In genomic region chr2:215388002-215388728, GRCh38 we compare ENCODE assay signal across 26 cellular contexts.
"Had no signal": no experiment of that assay in that cellular context is flagged by ENCODE, and none has a peak within 500 bp of the region (broad histone marks: within the 10 kb centered on the region; RNA-seq: fewer than 3 reads in every experiment).

No MANE protein-coding gene starts in this region.

- H3K36me3 ChIP-seq: breast epithelium had no signal

- H3K9me3 ChIP-seq: ascending aorta, breast epithelium, lower lobe of right lung, tibial nerve had no signal

- H3K4me3 Mint-ChIP-seq: activated naive CD4-positive, alpha-beta T cell treated with anti-CD3 and anti-CD28 coated beads, Interleukin-2, amount 50 U/mL, for 24 hours; activated T-cell treated with anti-CD3 and anti-CD28 coated beads, Interleukin-2, amount 50 U/mL, for 72 hours; dendritic cell treated with granulocyte-macrophage colony-stimulating factor and Interleukin-4, amounts not matched to agents 40 ng/mL and 50 ng/mL, for 4 days; natural killer cell; T-helper 17 cell had no signal

- FAIRE-seq: urothelium cell line had no signal

- H3K27me3 Mint-ChIP-seq: activated naive CD4-positive, alpha-beta T cell treated with anti-CD3 and anti-CD28 coated beads, Interleukin-2, amount 50 U/mL, for 24 hours had no signal

- H3K4me1 ChIP-seq: ascending aorta, breast epithelium, lower lobe of right lung, tibial nerve had no signal

- H3K36me3 Mint-ChIP-seq: activated naive CD4-positive, alpha-beta T cell treated with anti-CD3 and anti-CD28 coated beads, Interleukin-2, amount 50 U/mL, for 24 hours; natural killer cell had no signal

- H3K27me3 ChIP-seq: ascending aorta, breast epithelium, tibial nerve had no signal

- DNase-seq: activated CD4-positive, alpha-beta T cell treated with anti-CD3 and anti-CD28 coated beads for 1 hour; activated CD8-positive, alpha-beta memory T cell treated with anti-CD3 and anti-CD28 coated beads for 24 hours; activated CD8-positive, alpha-beta memory T cell treated with anti-CD3 and anti-CD28 coated beads, Interleukin-2, amount 50 U/mL, for 48 hours; activated effector memory CD4-positive, alpha-beta T cell treated with anti-CD3 and anti-CD28 coated beads, Interleukin-2, amount 50 U/mL, for 16 hours; activated T-cell treated with anti-CD3 and anti-CD28 coated beads, Interleukin-2, amount 50 U/mL, for 72 hours; effector memory CD4-positive, alpha-beta T cell; foreskin melanocyte; glutamatergic neuron; hippocampal formation; islet precursor cell; left colon; lower lobe of right lung; natural killer cell; retina; stimulated activated CD4-positive, alpha-beta T cell treated with anti-CD3 and anti-CD28 coated beads, Interleukin-2, amount 100 ng/mL, for 24 hours; stimulated activated naive CD4-positive, alpha-beta T cell treated with Interleukin-2 at 50 U/mL for 16 hours; substantia nigra; T-helper 17 cell had no signal

- H3K27ac ChIP-seq: ascending aorta, breast epithelium, epithelial cell of prostate, lower lobe of right lung, tibial nerve, VCaP had no signal

- H3K4me1 Mint-ChIP-seq: activated naive CD4-positive, alpha-beta T cell treated with anti-CD3 and anti-CD28 coated beads, Interleukin-2, amount 50 U/mL, for 24 hours; natural killer cell; T-helper 17 cell had no signal

- H3K9me3 Mint-ChIP-seq: activated naive CD4-positive, alpha-beta T cell treated with anti-CD3 and anti-CD28 coated beads, Interleukin-2, amount 50 U/mL, for 24 hours; activated T-cell treated with anti-CD3 and anti-CD28 coated beads, Interleukin-2, amount 50 U/mL, for 72 hours; dendritic cell treated with granulocyte-macrophage colony-stimulating factor and Interleukin-4, amounts not matched to agents 40 ng/mL and 50 ng/mL, for 4 days; natural killer cell had no signal

- H3K4me3 ChIP-seq: ascending aorta, breast epithelium, lower lobe of right lung, tibial nerve had no signal

- ATAC-seq: activated T-cell treated with anti-CD3 and anti-CD28 coated beads, Interleukin-2, amount 50 U/mL, for 72 hours; left colon; lower lobe of right lung; natural killer cell; T-helper 17 cell had no signal

- H3K27ac Mint-ChIP-seq: activated naive CD4-positive, alpha-beta T cell treated with anti-CD3 and anti-CD28 coated beads, Interleukin-2, amount 50 U/mL, for 24 hours; activated T-cell treated with anti-CD3 and anti-CD28 coated beads, Interleukin-2, amount 50 U/mL, for 72 hours; dendritic cell treated with granulocyte-macrophage colony-stimulating factor and Interleukin-4, amounts not matched to agents 40 ng/mL and 50 ng/mL, for 4 days; natural killer cell; T-helper 17 cell had no signal
